In genomic region chr2:203016716-203017115, GRCh38 we compare ENCODE assay signal across 1 cellular context.
TF ChIP-seq lines count a peak whose summit lies in the region.

No MANE protein-coding gene starts in this region.

TF ChIP-seq in HepG2, 621 proteins besides CTCF, POLR2A, EP300 and RAD21 (continued from another document):
- TF ChIP-seq AFF4 (CRISPR knock-in tag; IDR thresholded peaks at IDR 0.05) (no peak), ZBTB7A (CRISPR knock-in tag; IDR thresholded peaks at IDR 0.05) (no peak), TFE3 (CRISPR knock-in tag; IDR thresholded peaks at IDR 0.05) (0 out of 2 replicates have a peak, but pooled peaks have one; percentile 26), FOXP1 (IDR thresholded peaks at IDR 0.05) (no peak), FOXP1 (CRISPR knock-in tag; IDR thresholded peaks at IDR 0.05) (no peak), ZNF839 (CRISPR knock-in tag; IDR thresholded peaks at IDR 0.05; ENCODE audit: borderline replicate concordance) (no peak), ZNF605 (CRISPR knock-in tag; IDR thresholded peaks at IDR 0.05) (no peak), NR2F1 (CRISPR knock-in tag; IDR thresholded peaks at IDR 0.05) (no peak), ISX (CRISPR knock-in tag; conservative IDR thresholded peaks at IDR 0.05) (no peak), SSRP1 (CRISPR knock-in tag; IDR thresholded peaks at IDR 0.05) (no peak), ZFYVE20 (CRISPR knock-in tag; IDR thresholded peaks at IDR 0.05; ENCODE audit: borderline replicate concordance, low read depth) (no peak)
